ENCODE assay signal across 6 cellular contexts in genomic region chr11:119101367-119101758, GRCh38. TPM values are rescaled to one million over a fixed set of nuclear protein-coding genes. Genes with fewer than 3 reads are reported as not detected.
DNase-seq lines count a peak whose midpoint lies in the region; ATAC-seq, FAIRE-seq and TF ChIP-seq lines count a peak whose summit lies in the region.

No MANE protein-coding gene starts in this region.

- H3K4me3 ChIP-seq in A549 (peak overlapping the region; percentile 78), heart right ventricle (peak overlapping the region; percentile 69 to 89 (median 79)), transverse colon (peak overlapping the region; percentile 61 to 84 (median 66))

- H3K4me2 ChIP-seq in A549: peak overlapping the region; percentile 99

- DNase-seq in A549 (ENCODE audit: low read depth in 1 of 2, low spot score in 1 of 2) (peak in 1 of 2 experiments; percentile 39), RPMI7951 (ENCODE audit: low read depth) (peak; percentile 44), heart right ventricle (peak in 1 of 2 donors; percentile 25), transverse colon (peak; percentile 44), SKM-1 (lab: John Stamatoyannopoulos, UW; ENCODE audit: unreplicated experiment) (no peak)

- POLR2A ChIA-PET in A549 (lab: Yijun Ruan, JAX): interaction anchor here (0.6 to 2.0 kb wide), 7 partner anchors 10 to 67 kb away, joined by 3 to 27 read pairs (median 4); partner anchors contain the start of genes HINFP, HMBS and NLRX1

- intact Hi-C loops in heart right ventricle (cut with DNase I): loop anchor here in 4 of 10 donors (5.0 to 10.0 kb wide), 4 partner anchors 84 to 221 kb away; partner anchors contain the start of genes RPS25 (in 1 of the 4) and TRAPPC4 (in 1 of the 4)
- intact Hi-C loops in transverse colon (cut with DNase I; ENCODE audit: low total_unique reads): no loop called here

- no peak for TF ChIP-seq RAD21 in A549 (conservative IDR thresholded peaks at IDR 0.05 in 1 of 2, IDR thresholded peaks at IDR 0.05 in 1 of 2)

- H3K9me3 ChIP-seq in A549: no peaks in the 10 kb centered on the region
- no peaks in the 10 kb centered on the region for H3K9me3 ChIP-seq in heart right ventricle
- no peaks in the 10 kb centered on the region for H3K9me3 ChIP-seq in transverse colon

- CTCF ChIA-PET in A549 (lab: Yijun Ruan, JAX): interaction anchor here (1.1 to 1.9 kb wide), 6 partner anchors 11 to 104 kb away, joined by 3 to 11 read pairs (median 5); no protein-coding TSS in a partner anchor

- H3K4me1 ChIP-seq in A549: peaks cover 22% of the 10 kb centered on the region
- H3K4me1 ChIP-seq in heart right ventricle: peaks cover 5 to 46% (median 31%) of the 10 kb centered on the region in 9 donors
- peaks cover 13 to 32% (median 22%) of the 10 kb centered on the region in 4 donors for H3K4me1 ChIP-seq in transverse colon

- H3K36me3 ChIP-seq in heart right ventricle: peaks cover 0 to 31% (median 16%) of the 10 kb centered on the region in 9 donors
- H3K36me3 ChIP-seq in transverse colon: peaks cover 0 to 9% (median 1%) of the 10 kb centered on the region in 4 donors

- peak overlapping the region; percentile 90 to 98 for H3K27ac ChIP-seq in A549
- H3K27ac ChIP-seq in heart right ventricle: peak overlapping the region; percentile 83 to 96 (median 92)
- H3K27ac ChIP-seq in transverse colon: peak overlapping the region; percentile 93 to 98 (median 97)

- no peak for TF ChIP-seq EP300 in A549 (IDR thresholded peaks at IDR 0.05)
- no peak for TF ChIP-seq EP300 in transverse colon (IDR thresholded peaks at IDR 0.05; ENCODE audit: low read depth)

- no peak for FAIRE-seq in A549 (lab: Jason Lieb, UNC)

- ATAC-seq in A549: peak; percentile 31 to 65; a peak in 5 of 6 replicates
- ATAC-seq in GM21390 (IDR thresholded peaks at IDR 0.05; ENCODE audit: unreplicated experiment): peak; percentile 24
- ATAC-seq in heart right ventricle: peak in 6 of 8 donors; percentile 2 to 48 (median 8)

- H3K27me3 ChIP-seq in heart right ventricle: no peaks in the 10 kb centered on the region
- H3K27me3 ChIP-seq in transverse colon: no peaks in the 10 kb centered on the region

- in situ Hi-C loops in transverse colon (cut with MboI; ENCODE audit: low pct_ligation_motif_present in 1 of 4, low pct_unique_long_range_greater_than_20kb in 1 of 4, low sequenced_read_pairs in 3 of 4): no loop called here

- TF ChIP-seq CTCF in A549 (IDR thresholded peaks at IDR 0.05) (no peak), heart right ventricle (IDR thresholded peaks at IDR 0.05) (peak in 2 of 9 donors; percentile 10 to 17), transverse colon (IDR thresholded peaks at IDR 0.05) (peak in 2 of 5 experiments; percentile 49 to 53)

- WGBS in A549 (ENCODE audit: missing lambda C conversion rate): 0% methylated on average over 1 of the region's 22 CpGs
- WGBS in heart right ventricle, 2 donors: 0 to 1% methylated on average over 22 of the region's 22 CpGs
- WGBS in transverse colon (ENCODE audit: low coverage in 1 of 2), 2 donors: 1% methylated on average over 5 of the region's 22 CpGs; no CpG with 5 or more reads in 1 of the 2 donors

- TF ChIP-seq POLR2A in A549 (IDR thresholded peaks at IDR 0.05; ENCODE audit: low read length) (no peak), transverse colon (IDR thresholded peaks at IDR 0.05) (no peak)

TF ChIP-seq in A549, 52 proteins besides CTCF, POLR2A, EP300 and RAD21:
- TF ChIP-seq RFX5 (IDR thresholded peaks at IDR 0.05) (no peak), SMC3 (IDR thresholded peaks at IDR 0.05) (no peak), KDM5A (IDR thresholded peaks at IDR 0.05) (no peak), EHMT2 (IDR thresholded peaks at IDR 0.05; ENCODE audit: low read depth) (no peak), KDM1A (IDR thresholded peaks at IDR 0.05; ENCODE audit: low read depth) (no peak), ZSCAN20 (CRISPR knock-in tag; IDR thresholded peaks at IDR 0.05) (no peak), ESRRA (IDR thresholded peaks at IDR 0.05; ENCODE audit: borderline replicate concordance, low read length) (no peak), PHF8 (IDR thresholded peaks at IDR 0.05; ENCODE audit: borderline replicate concordance, low read depth) (0 out of 2 replicates have a peak, but pooled peaks have one; percentile 28)

RNA-seq across cellular contexts. Expression of gene DPAGT1, which starts 0.3 kb away (rescaled TPM):
- 81.4 and 86.9 TPM in 2 replicates for polyA plus RNA-seq in A549 (2011; rRNA removed)
- polyA plus RNA-seq in A549 (2012; cell fraction: cytosol; rRNA removed): 47.6 and 51.1 TPM in 2 replicates
- 128 and 131 TPM in 2 replicates for polyA plus RNA-seq in A549 (2012; cell fraction: nucleus; rRNA removed)
- 42.1 to 47.6 TPM (median 43.7 TPM) in 3 replicates for polyA plus RNA-seq in A549 (2017; fragmentation: RNase III; extraction: RNeasy Plus Mini Kit Qiagen cat#74134 plus additional on column Dnase treatment)
- 102 and 104 TPM in 2 replicates for polyA minus RNA-seq in A549 (2011; rRNA and poly(A)+ RNA removed)
- 41.6 and 44.0 TPM in 2 replicates for total RNA-seq in RPMI7951 (2014; rRNA removed; shearing (Covaris generic))
- 10 to 100 TPM in 9 of 10 donors, 1 to 10 TPM in 1; 8.6 to 23.2 (median 16.5) TPM for total RNA-seq in heart right ventricle
- 10 to 100 TPM; 15.3 to 24.3 TPM for polyA plus RNA-seq in heart right ventricle
- 10 to 100 TPM in 3 of 4 donors, 1 to 10 TPM in 1; 4.5 to 63.9 (median 26.3) TPM for total RNA-seq in transverse colon

RNA-seq across cellular contexts. Expression of gene C2CD2L, which starts 5.8 kb away (rescaled TPM):
- polyA plus RNA-seq in A549 (2011; rRNA removed) (2.4 and 3.5 TPM in 2 replicates), A549 (2017; fragmentation: RNase III; extraction: RNeasy Plus Mini Kit Qiagen cat#74134 plus additional on column Dnase treatment) (4.1 to 4.8 TPM (median 4.2 TPM) in 3 replicates), heart right ventricle (10 to 100 TPM in 1 of 2 donors, 1 to 10 TPM in 1; 6.1 to 11.6 TPM)
- 4.0 and 5.3 TPM in 2 replicates for polyA plus RNA-seq in A549 (2012; cell fraction: cytosol; rRNA removed)
- 13.3 and 14.2 TPM in 2 replicates for polyA plus RNA-seq in A549 (2012; cell fraction: nucleus; rRNA removed)
- 10.6 and 11.8 TPM in 2 replicates for polyA minus RNA-seq in A549 (2011; rRNA and poly(A)+ RNA removed)
- total RNA-seq in RPMI7951 (2014; rRNA removed; shearing (Covaris generic)): 3.2 and 4.8 TPM in 2 replicates
- total RNA-seq in heart right ventricle (10 to 100 TPM in 3 of 10 donors, 1 to 10 TPM in 7; 6.6 to 13.7 (median 8.4) TPM), transverse colon (10 to 100 TPM; 11.5 to 56.9 (median 32.7) TPM)

RNA-seq across cellular contexts. Expression of gene HMBS, which starts 16.7 kb away (rescaled TPM):
- polyA plus RNA-seq in A549 (2011; rRNA removed): 62.2 and 77.6 TPM in 2 replicates
- 71.6 and 74.7 TPM in 2 replicates for polyA plus RNA-seq in A549 (2012; cell fraction: cytosol; rRNA removed)
- polyA plus RNA-seq in A549 (2012; cell fraction: nucleus; rRNA removed): 83.1 and 86.5 TPM in 2 replicates
- 48.8 to 51.7 TPM (median 49.1 TPM) in 3 replicates for polyA plus RNA-seq in A549 (2017; fragmentation: RNase III; extraction: RNeasy Plus Mini Kit Qiagen cat#74134 plus additional on column Dnase treatment)
- 56.8 and 74.4 TPM in 2 replicates for polyA minus RNA-seq in A549 (2011; rRNA and poly(A)+ RNA removed)
- total RNA-seq in RPMI7951 (2014; rRNA removed; shearing (Covaris generic)): 14.3 and 17.1 TPM in 2 replicates
- total RNA-seq in heart right ventricle: 10 to 100 TPM; 14.3 to 24.9 (median 17.3) TPM
- 10 to 100 TPM; 33.0 to 39.7 TPM for polyA plus RNA-seq in heart right ventricle
- total RNA-seq in transverse colon: 100 to 1,000 TPM in 1 of 4 donors, 10 to 100 TPM in 2, not detected in 1; 10.8 to 353 (median 21.3) TPM

RNA-seq across cellular contexts. Expression of gene HINFP, which starts 20.0 kb away (rescaled TPM):
- polyA plus RNA-seq in A549 (2011; rRNA removed): 13.0 and 16.3 TPM in 2 replicates
- polyA plus RNA-seq in A549 (2012; cell fraction: cytosol; rRNA removed): 11.6 and 14.6 TPM in 2 replicates
- 30.1 and 38.3 TPM in 2 replicates for polyA plus RNA-seq in A549 (2012; cell fraction: nucleus; rRNA removed)
- 10.0 to 11.7 TPM (median 10.3 TPM) in 3 replicates for polyA plus RNA-seq in A549 (2017; fragmentation: RNase III; extraction: RNeasy Plus Mini Kit Qiagen cat#74134 plus additional on column Dnase treatment)
- 19.5 and 31.3 TPM in 2 replicates for polyA minus RNA-seq in A549 (2011; rRNA and poly(A)+ RNA removed)
- total RNA-seq in RPMI7951 (2014; rRNA removed; shearing (Covaris generic)): 13.2 and 16.5 TPM in 2 replicates
- 10 to 100 TPM in 8 of 10 donors, 1 to 10 TPM in 2; 8.9 to 15.8 (median 11.5) TPM for total RNA-seq in heart right ventricle
- 10 to 100 TPM in 1 of 2 donors, 1 to 10 TPM in 1; 8.6 to 18.1 TPM for polyA plus RNA-seq in heart right ventricle
- 10 to 100 TPM; 20.7 to 63.6 (median 48.2) TPM for total RNA-seq in transverse colon

RNA-seq across cellular contexts. Expression of gene VPS11, which starts 33.7 kb away (rescaled TPM):
- polyA plus RNA-seq in A549 (2011; rRNA removed): 4.6 and 11.3 TPM in 2 replicates
- 7.0 and 7.1 TPM in 2 replicates for polyA plus RNA-seq in A549 (2012; cell fraction: cytosol; rRNA removed)
- polyA plus RNA-seq in A549 (2012; cell fraction: nucleus; rRNA removed): 19.4 and 21.8 TPM in 2 replicates
- 10.8 to 12.1 TPM (median 12.0 TPM) in 3 replicates for polyA plus RNA-seq in A549 (2017; fragmentation: RNase III; extraction: RNeasy Plus Mini Kit Qiagen cat#74134 plus additional on column Dnase treatment)
- 11.6 and 15.0 TPM in 2 replicates for polyA minus RNA-seq in A549 (2011; rRNA and poly(A)+ RNA removed)
- 19.1 and 24.6 TPM in 2 replicates for total RNA-seq in RPMI7951 (2014; rRNA removed; shearing (Covaris generic))
- total RNA-seq in heart right ventricle: 10 to 100 TPM; 15.7 to 23.8 (median 21.5) TPM
- polyA plus RNA-seq in heart right ventricle: 10 to 100 TPM; 23.7 to 44.2 TPM
- 100 to 1,000 TPM in 1 of 4 donors, 10 to 100 TPM in 3; 19.8 to 122 (median 31.2) TPM for total RNA-seq in transverse colon
